29 cellular contexts compared by ENCODE assay signal in the genomic region with DNA sequence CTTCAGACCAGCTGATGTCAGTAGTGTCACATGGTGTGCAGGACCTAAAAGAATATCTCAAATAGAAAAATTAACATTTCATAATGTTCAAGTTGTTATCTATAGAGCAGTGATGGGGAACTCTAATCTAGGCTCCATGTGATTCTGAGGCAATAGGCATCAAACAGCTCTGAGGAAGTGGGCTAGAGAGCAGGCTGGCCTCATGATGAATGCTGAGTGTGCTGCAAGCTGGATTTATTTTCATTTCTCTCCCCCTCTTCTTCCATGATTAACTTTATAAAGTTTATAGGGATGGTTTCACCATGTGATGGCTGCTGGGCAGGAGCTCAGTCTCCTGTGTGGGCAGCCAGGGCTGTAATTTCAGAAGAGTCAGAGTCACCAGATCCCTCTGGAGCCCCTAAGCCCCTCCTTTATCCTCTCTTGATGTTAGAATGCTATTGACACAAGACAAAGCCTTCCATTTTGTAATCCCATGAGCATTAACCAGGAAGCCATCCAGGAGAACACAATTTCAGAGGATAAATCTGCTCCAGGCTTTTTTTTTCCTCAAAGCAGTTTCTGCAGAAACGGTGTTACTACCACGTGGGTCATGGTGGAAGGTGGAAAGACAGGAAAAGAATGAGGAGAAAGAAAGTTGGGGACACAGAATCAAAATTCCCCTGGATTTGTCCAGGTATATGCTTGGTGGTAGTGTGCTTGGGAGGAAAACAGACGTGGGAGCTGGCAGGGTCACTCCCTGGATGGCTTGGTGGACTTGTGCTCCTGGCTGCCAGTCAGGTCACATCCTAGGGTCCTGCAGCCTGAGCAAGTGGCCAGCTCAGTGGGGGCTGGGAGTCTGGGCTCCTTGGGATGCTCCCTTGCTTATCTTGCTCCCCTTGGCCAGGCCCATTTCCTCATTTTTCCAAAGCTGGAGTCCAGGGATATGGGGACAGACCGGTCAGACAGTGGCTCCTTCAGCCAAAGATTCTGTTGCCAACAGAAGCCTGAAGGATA.
A peak's percentile ranks its signal among the peaks of the same experiment; 100 is the strongest.
DNase-seq lines count a peak whose midpoint lies in the region; ATAC-seq and TF ChIP-seq lines count a peak whose summit lies in the region.
"Had no signal": no experiment of that assay in that cellular context is flagged by ENCODE, and none has a peak within 500 bp of the region (broad histone marks: within the 10 kb centered on the region; RNA-seq: fewer than 3 reads in every experiment).

No MANE protein-coding gene starts in this region.

- TF ChIP-seq CTCF in AG09309 (IDR thresholded peaks at IDR 0.05; ENCODE audit: control insufficient read depth, insufficient read depth, low read depth, low read length, missing control alignments) (no peak), fibroblast of mammary gland (conservative IDR thresholded peaks at IDR 0.05; ENCODE audit: control insufficient read depth, insufficient read depth, low read depth, low read length) (no peak), retinal pigment epithelial cell (conservative IDR thresholded peaks at IDR 0.05; ENCODE audit: low read depth, low read length) (no peak)

- intact Hi-C loops in naive thymus-derived CD4-positive, alpha-beta T cell (cut with micrococcal nuclease) = no loop called here

- no peaks in the 10 kb centered on the region for H3K36me3 Mint-ChIP-seq in activated naive CD8-positive, alpha-beta T cell treated with anti-CD3 and anti-CD28 coated beads, Interleukin-2, amount 50 U/mL, for 24 hours (ENCODE audit: low read depth)
- peaks cover 0 to 13% (median 4%) of the 10 kb centered on the region in 5 donors for H3K36me3 Mint-ChIP-seq in naive thymus-derived CD4-positive, alpha-beta T cell
- H3K36me3 Mint-ChIP-seq: activated naive CD8-positive, alpha-beta T cell; stimulated activated naive B cell treated with anti-CD40 and anti-IgM and Interleukin-4, amounts not matched to agents 10 μg/mL and 1 μg/mL and 100 μg/mL, for 72 hours had no signal

- POLR2A ChIA-PET in naive thymus-derived CD4-positive, alpha-beta T cell (lab: Charles Lee) = no interaction called here

- no peak overlapping the region for H3K4me3 Mint-ChIP-seq in activated naive CD8-positive, alpha-beta T cell treated with anti-CD3 and anti-CD28 coated beads, Interleukin-2, amount 50 U/mL, for 24 hours
- H3K4me3 Mint-ChIP-seq in naive thymus-derived CD4-positive, alpha-beta T cell = no peak overlapping the region
- H3K4me3 Mint-ChIP-seq: activated CD4-positive, alpha-beta T cell treated with anti-CD3 and anti-CD28 coated beads for 36 hours; activated CD8-positive, alpha-beta T cell treated with anti-CD3 and anti-CD28 coated beads, Interleukin-2, amount 10 ng/mL, durations not matched to agents 7 days and 5 days; activated naive CD8-positive, alpha-beta T cell; B cell; CD8-positive, alpha-beta memory T cell; central memory CD8-positive, alpha-beta T cell; dendritic cell treated with granulocyte-macrophage colony-stimulating factor and Interleukin-4, amounts not matched to agents 40 ng/mL and 50 ng/mL, for 4 days; nephron progenitor cell; stimulated activated naive B cell treated with anti-CD40 and anti-IgM and Interleukin-4, amounts not matched to agents 10 μg/mL and 1 μg/mL and 100 μg/mL, for 72 hours; T-helper 17 cell had no signal

- CTCF ChIA-PET in naive thymus-derived CD4-positive, alpha-beta T cell (lab: Charles Lee) = no interaction called here

- H3K36me3 ChIP-seq in naive thymus-derived CD4-positive, alpha-beta T cell (ENCODE audit: control insufficient read depth in 2 of 3, insufficient read depth in 3 of 3, low read length in 3 of 3) = no peaks in the 10 kb centered on the region
- H3K36me3 ChIP-seq: heart right ventricle, thoracic aorta had no signal

- no peak overlapping the region for H3K27ac ChIP-seq in naive thymus-derived CD4-positive, alpha-beta T cell (ENCODE audit: low read depth, low read length)
- H3K27ac ChIP-seq: heart right ventricle, thoracic aorta had no signal

- H3K27ac Mint-ChIP-seq in activated naive CD8-positive, alpha-beta T cell treated with anti-CD3 and anti-CD28 coated beads, Interleukin-2, amount 50 U/mL, for 24 hours = no peak overlapping the region
- H3K27ac Mint-ChIP-seq in naive thymus-derived CD4-positive, alpha-beta T cell = no peak overlapping the region
- H3K27ac Mint-ChIP-seq: activated CD4-positive, alpha-beta T cell treated with anti-CD3 and anti-CD28 coated beads for 36 hours; activated CD8-positive, alpha-beta T cell treated with anti-CD3 and anti-CD28 coated beads, Interleukin-2, amount 10 ng/mL, durations not matched to agents 7 days and 5 days; activated naive CD8-positive, alpha-beta T cell; B cell; CD8-positive, alpha-beta memory T cell; dendritic cell treated with granulocyte-macrophage colony-stimulating factor and Interleukin-4, amounts not matched to agents 40 ng/mL and 50 ng/mL, for 4 days; nephron progenitor cell; stimulated activated naive B cell treated with anti-CD40 and anti-IgM and Interleukin-4, amounts not matched to agents 10 μg/mL and 1 μg/mL and 100 μg/mL, for 72 hours; T-helper 17 cell had no signal

- peaks cover 13% of the 10 kb centered on the region for H3K9me3 Mint-ChIP-seq in activated naive CD8-positive, alpha-beta T cell treated with anti-CD3 and anti-CD28 coated beads, Interleukin-2, amount 50 U/mL, for 24 hours
- H3K9me3 Mint-ChIP-seq in naive thymus-derived CD4-positive, alpha-beta T cell = peaks cover 7 to 17% (median 11%) of the 10 kb centered on the region in 11 donors

- H3K9me3 ChIP-seq in naive thymus-derived CD4-positive, alpha-beta T cell (ENCODE audit: control insufficient read depth in 2 of 3, low read length in 3 of 3) = peaks cover 0 to 4% (median 0%) of the 10 kb centered on the region in 3 experiments
- H3K9me3 ChIP-seq: thoracic aorta had no signal

- H3K4me3 ChIP-seq in AG09309 (ENCODE audit: control insufficient read depth, low read depth, low read length) (no peak overlapping the region), fibroblast of mammary gland (ENCODE audit: control insufficient read depth, low read depth, low read length) (no peak overlapping the region), retinal pigment epithelial cell (ENCODE audit: low read length) (no peak overlapping the region)
- no peak overlapping the region for H3K4me3 ChIP-seq in naive thymus-derived CD4-positive, alpha-beta T cell (ENCODE audit: low read length)
- H3K4me3 ChIP-seq: heart right ventricle, thoracic aorta had no signal

- H3K4me1 Mint-ChIP-seq in activated naive CD8-positive, alpha-beta T cell treated with anti-CD3 and anti-CD28 coated beads, Interleukin-2, amount 50 U/mL, for 24 hours = no peaks in the 10 kb centered on the region
- H3K4me1 Mint-ChIP-seq in naive thymus-derived CD4-positive, alpha-beta T cell = no peaks in the 10 kb centered on the region
- H3K4me1 Mint-ChIP-seq: activated CD4-positive, alpha-beta T cell treated with anti-CD3 and anti-CD28 coated beads for 36 hours; B cell; CD8-positive, alpha-beta memory T cell; central memory CD8-positive, alpha-beta T cell; T-helper 17 cell had no signal

- no peaks in the 10 kb centered on the region for H3K4me1 ChIP-seq in naive thymus-derived CD4-positive, alpha-beta T cell (ENCODE audit: control insufficient read depth in 2 of 2, insufficient read depth in 2 of 2, low read length in 2 of 2)
- H3K4me1 ChIP-seq: heart right ventricle had no signal

- no peaks in the 10 kb centered on the region for H3K27me3 ChIP-seq in naive thymus-derived CD4-positive, alpha-beta T cell (ENCODE audit: control insufficient read depth in 2 of 2, insufficient read depth in 2 of 2, low read length in 2 of 2)

- peaks cover 8% of the 10 kb centered on the region for H3K27me3 Mint-ChIP-seq in activated naive CD8-positive, alpha-beta T cell treated with anti-CD3 and anti-CD28 coated beads, Interleukin-2, amount 50 U/mL, for 24 hours
- H3K27me3 Mint-ChIP-seq in naive thymus-derived CD4-positive, alpha-beta T cell = peaks cover 2 to 12% (median 8%) of the 10 kb centered on the region in 5 donors

- no peak for ATAC-seq in HG03469 (IDR thresholded peaks at IDR 0.05; ENCODE audit: unreplicated experiment)
- no peak for ATAC-seq in activated naive CD8-positive, alpha-beta T cell treated with anti-CD3 and anti-CD28 coated beads, Interleukin-2, amount 50 U/mL, for 24 hours
- no peak for ATAC-seq in naive thymus-derived CD4-positive, alpha-beta T cell
- ATAC-seq in HG02884 (IDR thresholded peaks at IDR 0.05; ENCODE audit: unreplicated experiment) = no peak
- ATAC-seq: activated CD4-positive, alpha-beta T cell treated with anti-CD3 and anti-CD28 coated beads for 36 hours; activated CD8-positive, alpha-beta T cell treated with anti-CD3 and anti-CD28 coated beads, Interleukin-2, amount 10 ng/mL, durations not matched to agents 7 days and 5 days; SK-N-SH treated with all-trans-retinoic acid at 6 μM for 48 hours; stimulated activated naive B cell treated with anti-CD40 and anti-IgM and Interleukin-4, amounts not matched to agents 10 μg/mL and 1 μg/mL and 100 μg/mL, for 72 hours; T-helper 17 cell had no signal

- DNase-seq in AG09309 (ENCODE audit: low read depth) (peak; percentile 7), NCI-H82 (lab: John Stamatoyannopoulos, UW) (peak; percentile 79), fibroblast of mammary gland (ENCODE audit: low read depth) (peak; percentile 63), retinal pigment epithelial cell (ENCODE audit: low read depth) (peak; percentile 62)
- DNase-seq in activated naive CD8-positive, alpha-beta T cell treated with anti-CD3 and anti-CD28 coated beads, Interleukin-2, amount 50 U/mL, for 24 hours = no peak
- DNase-seq in naive thymus-derived CD4-positive, alpha-beta T cell = no peak
- DNase-seq: activated CD4-positive, alpha-beta T cell treated with anti-CD3 and anti-CD28 coated beads for 36 hours; activated CD8-positive, alpha-beta T cell treated with anti-CD3 and anti-CD28 coated beads, Interleukin-2, amount 10 ng/mL, durations not matched to agents 7 days and 5 days; activated T-cell treated with anti-CD3 and anti-CD28 coated beads for 4 hours; CD8-positive, alpha-beta memory T cell; heart right ventricle; NCI-H1092; NCI-H187; NCI-H446; NCI-H774; nephron progenitor cell; OCI-M1; posterior cingulate gyrus; stimulated activated CD4-positive, alpha-beta T cell treated with anti-CD3 and anti-CD28 coated beads, Interleukin-15, amount 100 ng/mL, for 24 hours; stimulated activated naive B cell treated with anti-CD40 and anti-IgM and Interleukin-4, amounts not matched to agents 10 μg/mL and 1 μg/mL and 100 μg/mL, for 72 hours; T-helper 17 cell had no signal

Comparison
In these comparisons a context has a peak if more than half of its experiments do, and no peak if none do; other contexts are left out.
1. DNase-seq: peak in AG09309 (single experiment), NCI-H82 (single experiment), fibroblast of mammary gland (single experiment) and retinal pigment epithelial cell (single experiment); none in activated naive CD8-positive, alpha-beta T cell treated with anti-CD3 and anti-CD28 coated beads, Interleukin-2, amount 50 U/mL, for 24 hours (single experiment) and naive thymus-derived CD4-positive, alpha-beta T cell (0 of 9).